Comparison of ENCODE assay signal across 31 cellular contexts in genomic region chr1:5312299-5312686, GRCh38.
"Had no signal": no experiment of that assay in that cellular context is flagged by ENCODE, and none has a peak within 500 bp of the region (broad histone marks: within the 10 kb centered on the region; RNA-seq: fewer than 3 reads in every experiment).

No MANE protein-coding gene starts in this region.

- H3K9me3 Mint-ChIP-seq: activated CD4-positive, alpha-beta T cell treated with anti-CD3 and anti-CD28 coated beads, Interleukin-2, amount 10 ng/mL, durations not matched to agents 24 days and 14 days; activated naive CD4-positive, alpha-beta T cell treated with anti-CD3 and anti-CD28 coated beads, Interleukin-2, amount 10 ng/mL, durations not matched to agents 7 days and 5 days; activated naive CD8-positive, alpha-beta T cell treated with anti-CD3 and anti-CD28 coated beads, Interleukin-2, amount 50 U/mL, for 24 hours; activated T-cell treated with anti-CD3 and anti-CD28 coated beads, Interleukin-2, amount 50 U/mL, for 4 hours; activated T-helper 1 cell treated with anti-CD3 and anti-CD28 coated beads, Interleukin-12 subunit alpha, Interleukin-12 subunit beta, Interleukin-2, Interleukin-4 antibody, amounts not matched to agents 30 ng/mL and 10 ng/mL and 1 ng/mL, durations not matched to agents 14 hours and 24 hours and 36 hours; T-helper 1 cell treated with Interleukin-12 subunit alpha and Interleukin-12 subunit beta and Interleukin-4 antibody, amounts not matched to agents 30 μg/mL and 1 μg/mL, for 36 hours; T-helper 2 cell treated with Interferon-gamma antibody and Interleukin-4, amounts not matched to agents 5 μg/mL and 100 μg/mL, for 36 hours had no signal

- H3K27me3 Mint-ChIP-seq: activated CD4-positive, alpha-beta T cell treated with anti-CD3 and anti-CD28 coated beads, Interleukin-2, amount 10 ng/mL, durations not matched to agents 24 days and 14 days; activated naive CD8-positive, alpha-beta T cell had no signal

- H3K27me3 ChIP-seq: Peyer's patch, SJSA1 had no signal

- H3K4me3 ChIP-seq: Peyer's patch, SJSA1 had no signal

- H3K27ac Mint-ChIP-seq: activated CD4-positive, alpha-beta T cell treated with anti-CD3 and anti-CD28 coated beads, Interleukin-2, amount 10 ng/mL, durations not matched to agents 24 days and 14 days; activated CD8-positive, alpha-beta T cell treated with anti-CD3 and anti-CD28 coated beads, Interleukin-2, amount 10 ng/mL, durations not matched to agents 7 days and 5 days; activated naive CD4-positive, alpha-beta T cell treated with anti-CD3 and anti-CD28 coated beads, Interleukin-2, amount 10 ng/mL, durations not matched to agents 7 days and 5 days; activated naive CD8-positive, alpha-beta T cell; activated naive CD8-positive, alpha-beta T cell treated with anti-CD3 and anti-CD28 coated beads, Interleukin-2, amount 50 U/mL, for 24 hours; activated T-helper 1 cell treated with anti-CD3 and anti-CD28 coated beads, Interleukin-12 subunit alpha, Interleukin-12 subunit beta, Interleukin-2, Interleukin-4 antibody, amounts not matched to agents 30 ng/mL and 10 ng/mL and 1 ng/mL, durations not matched to agents 14 hours and 24 hours and 36 hours; T-helper 1 cell treated with Interleukin-12 subunit alpha and Interleukin-12 subunit beta and Interleukin-4 antibody, amounts not matched to agents 30 μg/mL and 1 μg/mL, for 36 hours; T-helper 2 cell treated with Interferon-gamma antibody and Interleukin-4, amounts not matched to agents 5 μg/mL and 100 μg/mL, for 36 hours had no signal

- H3K9me3 ChIP-seq: Peyer's patch, SK-N-SH had no signal

- H3K4me1 ChIP-seq: Peyer's patch, SJSA1 had no signal

- H3K36me3 Mint-ChIP-seq: activated naive CD4-positive, alpha-beta T cell treated with anti-CD3 and anti-CD28 coated beads, Interleukin-2, amount 10 ng/mL, durations not matched to agents 7 days and 5 days; activated naive CD8-positive, alpha-beta T cell; brain had no signal

- H3K4me3 Mint-ChIP-seq: activated CD4-positive, alpha-beta T cell treated with anti-CD3 and anti-CD28 coated beads, Interleukin-2, amount 10 ng/mL, durations not matched to agents 24 days and 14 days; activated CD8-positive, alpha-beta T cell treated with anti-CD3 and anti-CD28 coated beads, Interleukin-2, amount 10 ng/mL, durations not matched to agents 7 days and 5 days; activated naive CD4-positive, alpha-beta T cell treated with anti-CD3 and anti-CD28 coated beads, Interleukin-2, amount 10 ng/mL, durations not matched to agents 7 days and 5 days; activated naive CD8-positive, alpha-beta T cell; activated naive CD8-positive, alpha-beta T cell treated with anti-CD3 and anti-CD28 coated beads, Interleukin-2, amount 50 U/mL, for 24 hours; activated T-cell treated with anti-CD3 and anti-CD28 coated beads, Interleukin-2, amount 50 U/mL, for 4 hours; activated T-helper 1 cell treated with anti-CD3 and anti-CD28 coated beads, Interleukin-12 subunit alpha, Interleukin-12 subunit beta, Interleukin-2, Interleukin-4 antibody, amounts not matched to agents 30 ng/mL and 10 ng/mL and 1 ng/mL, durations not matched to agents 14 hours and 24 hours and 36 hours; T-helper 1 cell treated with Interleukin-12 subunit alpha and Interleukin-12 subunit beta and Interleukin-4 antibody, amounts not matched to agents 30 μg/mL and 1 μg/mL, for 36 hours; T-helper 2 cell treated with Interferon-gamma antibody and Interleukin-4, amounts not matched to agents 5 μg/mL and 100 μg/mL, for 36 hours had no signal

- H3K4me1 Mint-ChIP-seq: activated CD4-positive, alpha-beta T cell treated with anti-CD3 and anti-CD28 coated beads, Interleukin-2, amount 10 ng/mL, durations not matched to agents 24 days and 14 days; activated naive CD8-positive, alpha-beta T cell treated with anti-CD3 and anti-CD28 coated beads, Interleukin-2, amount 50 U/mL, for 24 hours had no signal

- H3K36me3 ChIP-seq: Peyer's patch, SJSA1 had no signal

- H3K27ac ChIP-seq: Peyer's patch, SJSA1 had no signal

- DNase-seq: activated CD4-positive, alpha-beta T cell treated with anti-CD3 and anti-CD28 coated beads, Interleukin-2, amount 10 ng/mL, durations not matched to agents 24 days and 14 days; activated CD4-positive, alpha-beta T cell treated with anti-CD3 and anti-CD28 coated beads, Interleukin-2, amount 50 U/mL, for 4 hours; activated CD8-positive, alpha-beta T cell treated with anti-CD3 and anti-CD28 coated beads, Interleukin-2, amount 10 ng/mL, durations not matched to agents 7 days and 5 days; activated gamma-delta T cell treated with Interleukin-2 at 50 U/mL for 16 hours; activated naive CD4-positive, alpha-beta T cell treated with anti-CD3 and anti-CD28 coated beads, Interleukin-2, amount 10 ng/mL, durations not matched to agents 7 days and 5 days; activated naive CD8-positive, alpha-beta T cell treated with anti-CD3 and anti-CD28 coated beads, Interleukin-2, amount 50 U/mL, for 24 hours; activated T-cell treated with anti-CD3 and anti-CD28 coated beads for 4 hours; activated T-cell treated with anti-CD3 and anti-CD28 coated beads, Interleukin-2, amount 50 U/mL, for 4 hours; anterior cingulate cortex; cerebellar nuclear complex; KG1; MM.1S; MV-4-11; NCI-H1092; NCI-H1436 treated with DMSO at 0.1 percent for 48 hours; NCI-H2029 treated with DMSO at 0.1 percent for 48 hours; NCI-H2107; NCI-H226; NCI-H446 treated with DMSO at 0.1 percent for 48 hours; NCI-H526; NK-92 treated with Interleukin-12 subunit alpha and Interleukin-12 subunit beta, amount 100 ng/mL, for 24 hours; Peyer's patch; RPMI8226; SHP77 treated with DMSO at 0.1 percent for 48 hours had no signal
